8 cellular contexts compared by ENCODE assay signal in genomic region chr16:67562918-67563707, GRCh38. TPM values are rescaled to one million over a fixed set of nuclear protein-coding genes. Genes with fewer than 3 reads are reported as not detected.
DNase-seq lines count a peak whose midpoint lies in the region; ATAC-seq and TF ChIP-seq lines count a peak whose summit lies in the region.

No MANE protein-coding gene starts in this region.

- H3K9me3 Mint-ChIP-seq in activated CD4-positive, alpha-beta T cell treated with anti-CD3 and anti-CD28 coated beads for 36 hours (ENCODE audit: low read depth), result no peaks in the 10 kb centered on the region

- H3K9me3 ChIP-seq in colonic mucosa (no peaks in the 10 kb centered on the region), left lung (no peaks in the 10 kb centered on the region)

- H3K27me3 ChIP-seq in colonic mucosa (no peaks in the 10 kb centered on the region), left lung (no peaks in the 10 kb centered on the region)

- H3K27ac Mint-ChIP-seq in activated CD4-positive, alpha-beta T cell treated with anti-CD3 and anti-CD28 coated beads for 36 hours, result peak overlapping the region; percentile 94

- H3K36me3 ChIP-seq in colonic mucosa (no peaks in the 10 kb centered on the region), left lung (no peaks in the 10 kb centered on the region)

- H3K4me1 ChIP-seq in colonic mucosa, result peaks cover 6% of the 10 kb centered on the region
- peaks cover 4 to 47% of the 10 kb centered on the region in 2 donors for H3K4me1 ChIP-seq in left lung

- ATAC-seq in GM21825 (IDR thresholded peaks at IDR 0.05; ENCODE audit: unreplicated experiment), result peak; percentile 13
- ATAC-seq in activated CD4-positive, alpha-beta T cell treated with anti-CD3 and anti-CD28 coated beads for 36 hours, result peak; percentile 1
- ATAC-seq in left lung, result peak; percentile 19

- H3K4me3 ChIP-seq in LNCaP clone FGC (ENCODE audit: low read depth, low read length), result peak overlapping the region; percentile 70
- H3K4me3 ChIP-seq in colonic mucosa, result peak overlapping the region; percentile 90
- peak overlapping the region; percentile 73 to 92 for H3K4me3 ChIP-seq in left lung

- peaks cover 39% of the 10 kb centered on the region for H3K4me1 Mint-ChIP-seq in activated CD4-positive, alpha-beta T cell treated with anti-CD3 and anti-CD28 coated beads for 36 hours

- no peaks in the 10 kb centered on the region for H3K27me3 Mint-ChIP-seq in activated CD4-positive, alpha-beta T cell treated with anti-CD3 and anti-CD28 coated beads for 36 hours

- peaks cover 9% of the 10 kb centered on the region for H3K36me3 Mint-ChIP-seq in activated CD4-positive, alpha-beta T cell treated with anti-CD3 and anti-CD28 coated beads for 36 hours (ENCODE audit: low read depth)

- TF ChIP-seq CTCF in LNCaP clone FGC (IDR thresholded peaks at IDR 0.05; ENCODE audit: control insufficient read depth, extremely low read depth, insufficient read depth) (peak; percentile 31; the same call in 1 of the 2 replicates), colonic mucosa (IDR thresholded peaks at IDR 0.05) (no peak), left lung (IDR thresholded peaks at IDR 0.05) (no peak)

- H3K4me3 Mint-ChIP-seq in activated CD4-positive, alpha-beta T cell treated with anti-CD3 and anti-CD28 coated beads for 36 hours, result peak overlapping the region; percentile 84

- peak overlapping the region; percentile 99 for H3K27ac ChIP-seq in colonic mucosa
- peak overlapping the region; percentile 99 to 100 for H3K27ac ChIP-seq in left lung

- peak overlapping the region; percentile 91 to 93 for H3K9ac ChIP-seq in colonic mucosa (ENCODE audit: low read depth in 2 of 2, low read length in 2 of 2)

- no peak for DNase-seq in LNCaP clone FGC (ENCODE audit: low read depth)
- DNase-seq in activated CD4-positive, alpha-beta T cell treated with anti-CD3 and anti-CD28 coated beads for 36 hours, result peak; percentile 76
- peak; percentile 60 for DNase-seq in colonic mucosa
- DNase-seq in left lung, result peak; percentile 57 to 91
- DNase-seq in stimulated activated CD4-positive, alpha-beta T cell treated with anti-CD3 and anti-CD28 coated beads, Interleukin-4, amount 100 ng/mL, for 4 hours, result peak; percentile 53 to 54
- no peak for DNase-seq in NCI-H187 (lab: John Stamatoyannopoulos, UW)

- CTCF ChIA-PET in activated CD4-positive, alpha-beta T cell treated with anti-CD3 and anti-CD28 coated beads for 36 hours (lab: Charles Lee), result interaction anchor here (0.6 to 6.9 kb wide), 18 partner anchors 8 to 130 kb away, joined by 3 to 83 read pairs (median 4); partner anchors contain the start of genes ACD, ATP6V0D1, CARMIL2 and PARD6A

- POLR2A ChIA-PET in activated CD4-positive, alpha-beta T cell treated with anti-CD3 and anti-CD28 coated beads for 36 hours (lab: Charles Lee), result interaction anchor here (0.5 to 3.0 kb wide), 8 partner anchors 11 to 368 kb away, joined by 3 to 17 read pairs (median 6); partner anchors contain the start of genes ACD, RANBP10 and TSNAXIP1

- intact Hi-C loops in activated CD4-positive, alpha-beta T cell treated with anti-CD3 and anti-CD28 coated beads for 36 hours (cut with DNase I, micrococcal nuclease), result loop anchor here (1.0 to 10.0 kb wide), 25 partner anchors 16 to 1772 kb away; partner anchors contain the start of genes ACD (in 2 of the 2), ATP6V0D1 (in 2 of the 2), PARD6A (in 2 of the 2) and C16orf86 (in 1 of the 2)
- intact Hi-C loops in colonic mucosa (cut with DNase I) (no loop called here), left lung (cut with DNase I) (loop anchor here in 1 of 2 donors (5.0 kb wide), 1 partner anchor 104 kb away; the partner anchor contains the start of genes C16orf86 and ENKD1)

- peak; percentile 63 for TF ChIP-seq POLR2A in GM10847 (IDR thresholded peaks at IDR 0.05; ENCODE audit: extremely low read depth, insufficient read length)

RNA-seq across cellular contexts. Expression of gene CTCF, which starts 0.8 kb away (rescaled TPM):
- 10 to 100 TPM; 51.0 to 66.4 TPM for total RNA-seq in activated CD4-positive, alpha-beta T cell treated with anti-CD3 and anti-CD28 coated beads for 36 hours
- total RNA-seq in colonic mucosa (10 to 100 TPM; 37.0 to 47.3 TPM), left lung (10 to 100 TPM; 27.8 to 35.1 TPM)

RNA-seq across cellular contexts. Expression of gene RIPOR1, which starts 34.5 kb away (rescaled TPM):
- 10 to 100 TPM; 18.9 to 24.1 TPM for total RNA-seq in activated CD4-positive, alpha-beta T cell treated with anti-CD3 and anti-CD28 coated beads for 36 hours
- 10 to 100 TPM; 14.4 to 19.0 TPM for total RNA-seq in colonic mucosa
- 100 to 1,000 TPM in 1 of 2 donors, 10 to 100 TPM in 1; 76.4 to 123 TPM for total RNA-seq in left lung

Comparison
In these comparisons a context has a peak if more than half of its experiments do, and no peak if none do; other contexts are left out.
1. DNase-seq: peak in activated CD4-positive, alpha-beta T cell treated with anti-CD3 and anti-CD28 coated beads for 36 hours (single experiment), colonic mucosa (single experiment), left lung (2 of 2) and stimulated activated CD4-positive, alpha-beta T cell treated with anti-CD3 and anti-CD28 coated beads, Interleukin-4, amount 100 ng/mL, for 4 hours (2 of 2); none in LNCaP clone FGC (single experiment) and NCI-H187 (0 of 2).
2. Peak in every context shown above with its lines, with median percentiles within 50 percentile points of each other: ATAC-seq and H3K4me3 ChIP-seq.